8 cellular contexts compared by ENCODE assay signal in the genomic region with DNA sequence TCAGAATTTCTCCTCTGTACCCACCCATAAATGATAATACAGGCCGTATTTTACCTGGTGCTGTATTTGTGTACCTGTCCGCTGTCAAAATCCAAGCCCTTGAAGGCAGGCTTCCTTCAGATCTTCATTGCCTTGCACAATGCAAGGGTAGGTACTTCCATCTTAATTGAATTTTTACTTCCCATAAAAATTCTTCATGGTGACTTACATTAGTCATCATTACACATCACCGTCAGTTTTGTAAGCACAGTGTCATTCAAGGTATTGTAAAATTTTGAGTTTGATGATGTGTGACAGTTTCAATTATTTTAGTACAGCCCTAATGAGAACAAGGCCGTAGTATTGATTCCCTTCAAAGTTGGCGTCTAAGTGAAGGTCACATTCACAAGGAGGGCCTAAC. TPM values are rescaled to one million over a fixed set of nuclear protein-coding genes. Genes with fewer than 3 reads are reported as not detected.
DNase-seq lines count a peak whose midpoint lies in the region; ATAC-seq and TF ChIP-seq lines count a peak whose summit lies in the region.

No MANE protein-coding gene starts in this region.

- no peak for DNase-seq in stimulated activated naive CD8-positive, alpha-beta T cell treated with anti-CD3 and anti-CD28 coated beads, Interleukin-15, Interleukin-2, amounts not matched to agents 100 U/mL and 50 U/mL, for 24 hours
- peak; percentile 12 for DNase-seq in SK-N-DZ (ENCODE audit: low spot score)
- peak; percentile 45 for DNase-seq in epithelial cell of proximal tubule (ENCODE audit: low read depth)
- no peak for DNase-seq in neural progenitor cell (ENCODE audit: low spot score)
- DNase-seq in NCI-H2107 (lab: John Stamatoyannopoulos, UW): no peak
- DNase-seq in mucosa of gallbladder (ENCODE audit: low spot score): no peak
- no peak for DNase-seq in NCI-H187 (lab: John Stamatoyannopoulos, UW)

- H3K36me3 ChIP-seq in neural progenitor cell: no peaks in the 10 kb centered on the region

- H3K4me1 ChIP-seq in neural progenitor cell: peaks cover 3% of the 10 kb centered on the region

- H3K4me3 Mint-ChIP-seq in stimulated activated naive CD8-positive, alpha-beta T cell treated with anti-CD3 and anti-CD28 coated beads, Interleukin-15, Interleukin-2, amounts not matched to agents 100 ng/mL and 50 ng/mL, for 24 hours: peak overlapping the region; percentile 100
- H3K4me3 Mint-ChIP-seq in neural progenitor cell: peak overlapping the region; percentile 100

- no peak for ATAC-seq in stimulated activated naive CD8-positive, alpha-beta T cell treated with anti-CD3 and anti-CD28 coated beads, Interleukin-15, Interleukin-2, amounts not matched to agents 100 U/mL and 50 U/mL, for 24 hours

- H3K27ac ChIP-seq in neural progenitor cell: peak overlapping the region; percentile 96

- H3K4me3 ChIP-seq in epithelial cell of proximal tubule (ENCODE audit: low read depth, low read length): peak overlapping the region; percentile 90
- H3K4me3 ChIP-seq in neural progenitor cell: peak overlapping the region; percentile 89

- peak overlapping the region; percentile 51 for H2AFZ ChIP-seq in neural progenitor cell (replicated peaks)

- no peaks in the 10 kb centered on the region for H3K9me3 Mint-ChIP-seq in stimulated activated naive CD8-positive, alpha-beta T cell treated with anti-CD3 and anti-CD28 coated beads, Interleukin-15, Interleukin-2, amounts not matched to agents 100 ng/mL and 50 ng/mL, for 24 hours
- no peaks in the 10 kb centered on the region for H3K9me3 Mint-ChIP-seq in neural progenitor cell

- TF ChIP-seq CTCF in epithelial cell of proximal tubule (conservative IDR thresholded peaks at IDR 0.05; ENCODE audit: low read depth, low read length) (no peak), neural progenitor cell (IDR thresholded peaks at IDR 0.05) (no peak)

- H3K9me3 ChIP-seq in neural progenitor cell (ENCODE audit: low read depth): no peaks in the 10 kb centered on the region

- peaks cover 60% of the 10 kb centered on the region for H3K4me1 Mint-ChIP-seq in stimulated activated naive CD8-positive, alpha-beta T cell treated with anti-CD3 and anti-CD28 coated beads, Interleukin-15, Interleukin-2, amounts not matched to agents 100 ng/mL and 50 ng/mL, for 24 hours (ENCODE audit: low read depth)
- H3K4me1 Mint-ChIP-seq in neural progenitor cell: peaks cover 17% of the 10 kb centered on the region

- peaks cover 21% of the 10 kb centered on the region for H3F3A ChIP-seq in neural progenitor cell (ENCODE audit: low read depth)

- H3K4me2 ChIP-seq in neural progenitor cell: peak overlapping the region; percentile 92

- peak overlapping the region; percentile 100 for H3K27ac Mint-ChIP-seq in stimulated activated naive CD8-positive, alpha-beta T cell treated with anti-CD3 and anti-CD28 coated beads, Interleukin-15, Interleukin-2, amounts not matched to agents 100 ng/mL and 50 ng/mL, for 24 hours
- H3K27ac Mint-ChIP-seq in neural progenitor cell: peak overlapping the region; percentile 99

- no peaks in the 10 kb centered on the region for H3K27me3 Mint-ChIP-seq in stimulated activated naive CD8-positive, alpha-beta T cell treated with anti-CD3 and anti-CD28 coated beads, Interleukin-15, Interleukin-2, amounts not matched to agents 100 ng/mL and 50 ng/mL, for 24 hours
- peaks cover 2% of the 10 kb centered on the region for H3K27me3 Mint-ChIP-seq in neural progenitor cell (ENCODE audit: insufficient read depth, low read depth)

- peaks cover 48% of the 10 kb centered on the region for H3K79me2 ChIP-seq in neural progenitor cell (ENCODE audit: low read depth)

- H3K27me3 ChIP-seq in neural progenitor cell: no peaks in the 10 kb centered on the region

- H3K9ac ChIP-seq in neural progenitor cell: peak overlapping the region; percentile 88

- H3K36me3 Mint-ChIP-seq in stimulated activated naive CD8-positive, alpha-beta T cell treated with anti-CD3 and anti-CD28 coated beads, Interleukin-15, Interleukin-2, amounts not matched to agents 100 ng/mL and 50 ng/mL, for 24 hours (ENCODE audit: low read depth): peaks cover 29% of the 10 kb centered on the region
- H3K36me3 Mint-ChIP-seq in neural progenitor cell: peaks cover 3% of the 10 kb centered on the region

- H4K20me1 ChIP-seq in neural progenitor cell (ENCODE audit: low read depth): peaks cover 4% of the 10 kb centered on the region

RNA-seq across cellular contexts. Expression of gene TSG101, which starts 0.8 kb away (rescaled TPM):
- 120 and 148 TPM in 2 replicates for polyA plus RNA-seq in SK-N-DZ (2014; cell fraction: cytosol; rRNA removed)
- 89.3 and 90.7 TPM in 2 replicates for polyA plus RNA-seq in SK-N-DZ (2014; cell fraction: nucleus; rRNA removed)
- total RNA-seq in epithelial cell of proximal tubule (79.9 and 124 TPM in 2 replicates), neural progenitor cell (ENCODE audit: low replicate concordance) (84.6 and 115 TPM in 2 replicates), mucosa of gallbladder (54.4 TPM)

Comparison
In these comparisons a context has a peak if more than half of its experiments do, and no peak if none do; other contexts are left out.
1. DNase-seq: peak in SK-N-DZ (single experiment) and epithelial cell of proximal tubule (single experiment); none in stimulated activated naive CD8-positive, alpha-beta T cell treated with anti-CD3 and anti-CD28 coated beads, Interleukin-15, Interleukin-2, amounts not matched to agents 100 U/mL and 50 U/mL, for 24 hours (single experiment), neural progenitor cell (single experiment), NCI-H2107 (single experiment), mucosa of gallbladder (single experiment) and NCI-H187 (0 of 2).